ENCODE assay signal across 8 cellular contexts in genomic region chr9:33044677-33045282, GRCh38. TPM values are rescaled to one million over a fixed set of nuclear protein-coding genes. Genes with fewer than 3 reads are reported as not detected.
DNase-seq lines count a peak whose midpoint lies in the region; ATAC-seq and TF ChIP-seq lines count a peak whose summit lies in the region.

No MANE protein-coding gene starts in this region.

- DNase-seq in CD4-positive, alpha-beta memory T cell, result no peak
- DNase-seq in T-cell, result no peak
- peak; percentile 21 for DNase-seq in fibroblast of villous mesenchyme (ENCODE audit: low read depth)
- no peak for DNase-seq in omental fat pad (ENCODE audit: low spot score)
- DNase-seq in NCI-H1436 (lab: John Stamatoyannopoulos, UW), result no peak

- H3K9me3 ChIP-seq in CD4-positive, alpha-beta memory T cell (ENCODE audit: control insufficient read depth in 1 of 2, low read length in 2 of 2), result no peaks in the 10 kb centered on the region

- H3K9me3 Mint-ChIP-seq in CD4-positive, alpha-beta memory T cell, result peaks cover 0 to 5% (median 0%) of the 10 kb centered on the region in 8 donors
- H3K9me3 Mint-ChIP-seq in T-cell, result no peaks in the 10 kb centered on the region

- H3K27ac ChIP-seq in CD4-positive, alpha-beta memory T cell (ENCODE audit: low read depth, low read length), result peak overlapping the region; percentile 58

- H3K4me1 ChIP-seq in CD4-positive, alpha-beta memory T cell (ENCODE audit: insufficient read depth, low read length), result peaks cover 8% of the 10 kb centered on the region

- ATAC-seq in HG03432 (IDR thresholded peaks at IDR 0.05; ENCODE audit: unreplicated experiment) (peak; percentile 2), T-cell (replicated peaks in 1 of 4) (peak in 1 of 4 experiments; percentile 9), omental fat pad (ENCODE audit: low FRiP score) (peak; percentile 52), GM18498 (IDR thresholded peaks at IDR 0.05; ENCODE audit: unreplicated experiment) (no peak), HG03571 (IDR thresholded peaks at IDR 0.05; ENCODE audit: unreplicated experiment) (no peak)

- H3K36me3 ChIP-seq in CD4-positive, alpha-beta memory T cell (ENCODE audit: insufficient read depth, low read length), result peaks cover 15% of the 10 kb centered on the region

- peaks cover 27 to 42% of the 10 kb centered on the region in 2 donors for H3K36me3 Mint-ChIP-seq in CD4-positive, alpha-beta memory T cell
- H3K36me3 Mint-ChIP-seq in T-cell, result peaks cover 20% of the 10 kb centered on the region

- peak overlapping the region; percentile 75 to 89 (median 84) for H3K4me3 Mint-ChIP-seq in CD4-positive, alpha-beta memory T cell
- H3K4me3 Mint-ChIP-seq in T-cell, result peak overlapping the region; percentile 68 to 76 (median 76)

- peak overlapping the region in 1 of 2 donors; percentile 58 for H3K4me3 ChIP-seq in CD4-positive, alpha-beta memory T cell (ENCODE audit: low read length in 2 of 2)
- peak overlapping the region; percentile 74 for H3K4me3 ChIP-seq in fibroblast of villous mesenchyme (ENCODE audit: low read depth, low read length)

- peak; percentile 26 for TF ChIP-seq CTCF in fibroblast of villous mesenchyme (IDR thresholded peaks at IDR 0.05; ENCODE audit: insufficient read depth, low read depth, low read length)
- TF ChIP-seq CTCF in omental fat pad (IDR thresholded peaks at IDR 0.05), result no peak

- CTCF ChIA-PET in CD4-positive, alpha-beta memory T cell (lab: Charles Lee; ENCODE audit: partially characterized antibody), result interaction anchor here (1.3 kb wide), 1 partner anchor 20 kb away, joined by 3 read pairs; no protein-coding TSS in a partner anchor
- CTCF ChIA-PET in T-cell (lab: Charles Lee), result interaction anchor here in 1 of 2 donors (1.0 kb wide), 1 partner anchor 15 kb away, joined by 3 read pairs; no protein-coding TSS in a partner anchor

- intact Hi-C loops in CD4-positive, alpha-beta memory T cell (cut with micrococcal nuclease), result loop anchor here (1.0 to 5.0 kb wide), 2 partner anchors 19 to 33 kb away; partner anchors contain the start of genes DNAJA1 and SMU1

- H3K4me1 Mint-ChIP-seq in CD4-positive, alpha-beta memory T cell, result peaks cover 10 to 19% (median 13%) of the 10 kb centered on the region in 4 donors
- peaks cover 16 to 19% (median 18%) of the 10 kb centered on the region in 3 donors for H3K4me1 Mint-ChIP-seq in T-cell

- peak overlapping the region; percentile 54 to 92 (median 86) for H3K27ac Mint-ChIP-seq in CD4-positive, alpha-beta memory T cell
- peak overlapping the region; percentile 25 to 68 for H3K27ac Mint-ChIP-seq in T-cell

- no peaks in the 10 kb centered on the region for H3K27me3 Mint-ChIP-seq in CD4-positive, alpha-beta memory T cell
- H3K27me3 Mint-ChIP-seq in T-cell, result no peaks in the 10 kb centered on the region

- no peaks in the 10 kb centered on the region for H3K27me3 ChIP-seq in CD4-positive, alpha-beta memory T cell (ENCODE audit: insufficient read depth, low read length)

- POLR2A ChIA-PET in CD4-positive, alpha-beta memory T cell (lab: Charles Lee; ENCODE audit: partially characterized antibody), result interaction anchor here (0.7 to 3.5 kb wide), 2 partner anchors 18 to 22 kb away, joined by 3 to 39 read pairs; partner anchors contain the start of gene DNAJA1
- POLR2A ChIA-PET in T-cell (lab: Charles Lee), result interaction anchor here (0.6 to 1.2 kb wide), 4 partner anchors 15 to 58 kb away, joined by 3 to 8 read pairs (median 4); partner anchors contain the start of gene DNAJA1 (in 1 of the 2)

RNA-seq across cellular contexts. Expression of gene DNAJA1, which starts 19.7 kb away (rescaled TPM):
- total RNA-seq in CD4-positive, alpha-beta memory T cell, result 10 to 100 TPM; 79.8 to 84.4 TPM
- polyA plus RNA-seq in CD4-positive, alpha-beta memory T cell, result 100 to 1,000 TPM in 1 of 2 donors, 10 to 100 TPM in 1; 80.4 to 122 TPM
- 100 to 1,000 TPM in 2 of 5 donors, 10 to 100 TPM in 3; 66.5 to 170 (median 69.9) TPM for total RNA-seq in T-cell
- 74.1 and 136 TPM in 2 replicates for total RNA-seq in fibroblast of villous mesenchyme
- 100 to 1,000 TPM in 3 of 4 donors, 10 to 100 TPM in 1; 94.6 to 269 (median 151) TPM for total RNA-seq in omental fat pad

RNA-seq across cellular contexts. Expression of gene SMU1, which starts 31.7 kb away (rescaled TPM):
- total RNA-seq in CD4-positive, alpha-beta memory T cell, result 10 to 100 TPM; 30.9 to 31.6 TPM
- 10 to 100 TPM; 21.8 to 33.0 TPM for polyA plus RNA-seq in CD4-positive, alpha-beta memory T cell
- total RNA-seq in T-cell, result 10 to 100 TPM; 22.6 to 25.5 (median 24.4) TPM
- 29.3 and 42.7 TPM in 2 replicates for total RNA-seq in fibroblast of villous mesenchyme
- 10 to 100 TPM; 14.6 to 23.5 (median 17.2) TPM for total RNA-seq in omental fat pad

RNA-seq across cellular contexts. Expression of gene APTX, which starts 43.4 kb away (rescaled TPM):
- total RNA-seq in CD4-positive, alpha-beta memory T cell, result 10 to 100 TPM; 26.3 to 28.1 TPM
- 10 to 100 TPM; 27.8 to 35.7 TPM for polyA plus RNA-seq in CD4-positive, alpha-beta memory T cell
- total RNA-seq in T-cell (10 to 100 TPM; 22.4 to 29.7 (median 24.1) TPM), fibroblast of villous mesenchyme (34.8 and 43.2 TPM in 2 replicates), omental fat pad (10 to 100 TPM; 16.6 to 24.6 (median 21.4) TPM)

Comparison
In these comparisons a context has a peak if more than half of its experiments do, and no peak if none do; other contexts are left out.
1. ATAC-seq: peak in HG03432 (single experiment) and omental fat pad (single experiment); none in GM18498 (single experiment) and HG03571 (single experiment).